1 cellular context compared by ENCODE assay signal in genomic region chr11:77172666-77172982, GRCh38.
TF ChIP-seq lines count a peak whose summit lies in the region.

No MANE protein-coding gene starts in this region.

TF ChIP-seq in H1, 55 proteins besides CTCF, POLR2A, EP300 and RAD21:
- no peak for TF ChIP-seq CTBP2 (IDR thresholded peaks at IDR 0.05; ENCODE audit: borderline replicate concordance, insufficient read depth, insufficient read length, low read length)
